In genomic region chr2:85826990-85827878, GRCh38 we compare ENCODE assay signal across 8 cellular contexts.
A peak's percentile ranks its signal among the peaks of the same experiment; 100 is the strongest.
DNase-seq lines count a peak whose midpoint lies in the region; ATAC-seq and TF ChIP-seq lines count a peak whose summit lies in the region.

No MANE protein-coding gene starts in this region.

- peak; percentile 94 for TF ChIP-seq RAD21 in Ishikawa (IDR thresholded peaks at IDR 0.05; ENCODE audit: low read depth)

- H3K4me3 Mint-ChIP-seq in natural killer cell: no peak overlapping the region
- peak overlapping the region; percentile 48 for H3K4me3 Mint-ChIP-seq in stimulated activated memory B cell treated with anti-CD40 and anti-IgM and Interleukin-4, amounts not matched to agents 10 μg/mL and 1 μg/mL and 100 μg/mL, for 72 hours

- no peaks in the 10 kb centered on the region for H3K9me3 Mint-ChIP-seq in natural killer cell
- no peaks in the 10 kb centered on the region for H3K9me3 Mint-ChIP-seq in stimulated activated memory B cell treated with anti-CD40 and anti-IgM and Interleukin-4, amounts not matched to agents 10 μg/mL and 1 μg/mL and 100 μg/mL, for 72 hours

- no peaks in the 10 kb centered on the region for H3K36me3 Mint-ChIP-seq in natural killer cell
- no peaks in the 10 kb centered on the region for H3K36me3 Mint-ChIP-seq in stimulated activated memory B cell treated with anti-CD40 and anti-IgM and Interleukin-4, amounts not matched to agents 10 μg/mL and 1 μg/mL and 100 μg/mL, for 72 hours

- TF ChIP-seq POLR2A in esophagus squamous epithelium (IDR thresholded peaks at IDR 0.05): no peak

- peak overlapping the region; percentile 16 to 80 for H3K27ac Mint-ChIP-seq in natural killer cell
- H3K27ac Mint-ChIP-seq in stimulated activated memory B cell treated with anti-CD40 and anti-IgM and Interleukin-4, amounts not matched to agents 10 μg/mL and 1 μg/mL and 100 μg/mL, for 72 hours: peak overlapping the region; percentile 75

- no peaks in the 10 kb centered on the region for H3K9me3 ChIP-seq in esophagus squamous epithelium

- H3K4me1 Mint-ChIP-seq in natural killer cell: peaks cover 14 to 21% of the 10 kb centered on the region in 2 donors
- H3K4me1 Mint-ChIP-seq in stimulated activated memory B cell treated with anti-CD40 and anti-IgM and Interleukin-4, amounts not matched to agents 10 μg/mL and 1 μg/mL and 100 μg/mL, for 72 hours: peaks cover 35% of the 10 kb centered on the region

- H3K27ac ChIP-seq in esophagus squamous epithelium: no peak overlapping the region

- no peak for TF ChIP-seq EP300 in Ishikawa (IDR thresholded peaks at IDR 0.05; ENCODE audit: borderline replicate concordance)

- peaks cover 0 to 8% (median 8%) of the 10 kb centered on the region in 3 donors for H3K4me1 ChIP-seq in esophagus squamous epithelium

- TF ChIP-seq CTCF in AG09309 (IDR thresholded peaks at IDR 0.05; ENCODE audit: control insufficient read depth, insufficient read depth, low read depth, low read length, missing control alignments) (peak; percentile 91), esophagus squamous epithelium (IDR thresholded peaks at IDR 0.05) (peak; percentile 85 to 91 (median 90)), natural killer cell (IDR thresholded peaks at IDR 0.05) (peak; percentile 93)

- H3K36me3 ChIP-seq in esophagus squamous epithelium: no peaks in the 10 kb centered on the region

- H3K27me3 ChIP-seq in esophagus squamous epithelium: peaks cover 0 to 5% (median 0%) of the 10 kb centered on the region in 4 donors

- intact Hi-C loops in esophagus squamous epithelium (cut with DNase I): loop anchor here (5.0 to 10.0 kb wide), 2 partner anchors 58 to 255 kb away; partner anchors contain the start of gene ST3GAL5
- intact Hi-C loops in natural killer cell (cut with micrococcal nuclease): loop anchor here (1.0 to 2.0 kb wide), 4 partner anchors 26 to 253 kb away; no protein-coding TSS in a partner anchor

- peaks cover 0 to 6% of the 10 kb centered on the region in 2 donors for H3K27me3 Mint-ChIP-seq in natural killer cell (ENCODE audit: low read depth in 2 of 2)
- H3K27me3 Mint-ChIP-seq in stimulated activated memory B cell treated with anti-CD40 and anti-IgM and Interleukin-4, amounts not matched to agents 10 μg/mL and 1 μg/mL and 100 μg/mL, for 72 hours: no peaks in the 10 kb centered on the region

- ATAC-seq in GM19035 (IDR thresholded peaks at IDR 0.05; ENCODE audit: unreplicated experiment) (peak; percentile 81), natural killer cell (peak; percentile 94 to 100 (median 99))
- ATAC-seq in stimulated activated memory B cell treated with anti-CD40 and anti-IgM and Interleukin-4, amounts not matched to agents 10 μg/mL and 1 μg/mL and 100 μg/mL, for 72 hours: peak; percentile 96

- H3K4me3 ChIP-seq in AG09309 (ENCODE audit: control insufficient read depth, low read depth, low read length) (peak overlapping the region; percentile 3), esophagus squamous epithelium (peak overlapping the region in 2 of 4 donors; percentile 11 to 44)

- DNase-seq in AG09309 (ENCODE audit: low read depth) (no peak), OCI-M2 (lab: John Stamatoyannopoulos, UW; ENCODE audit: unreplicated experiment) (peak; percentile 47), activated T-cell treated with anti-CD3 and anti-CD28 coated beads for 48 hours (ENCODE audit: low read depth) (peak; percentile 72), esophagus squamous epithelium (lab: John Stamatoyannopoulos, UW) (peak; percentile 23), natural killer cell (peak; percentile 83)

- 25 to 30% methylated on average over 15 to 20 of the region's 20 CpGs for WGBS in esophagus squamous epithelium, 2 donors

TF ChIP-seq in Ishikawa, 13 proteins besides CTCF, POLR2A, EP300 and RAD21:
- TF ChIP-seq ZBTB7A (IDR thresholded peaks at IDR 0.05; ENCODE audit: low read depth) (0 out of 2 replicates have a peak, but pooled peaks have one; percentile 39), TAF1 (IDR thresholded peaks at IDR 0.05; ENCODE audit: low read depth) (no peak), CREB1 (IDR thresholded peaks at IDR 0.05; ENCODE audit: low read depth) (no peak), EGR1 (IDR thresholded peaks at IDR 0.05) (no peak), TEAD4 (IDR thresholded peaks at IDR 0.05) (no peak), MAX (IDR thresholded peaks at IDR 0.05) (no peak), USF1 (IDR thresholded peaks at IDR 0.05) (no peak), TCF12 (IDR thresholded peaks at IDR 0.05; ENCODE audit: low read depth) (no peak)
TF ChIP-seq in Ishikawa: peak in this region for 1.
